Comparison of ENCODE assay signal across 9 cellular contexts in genomic region chr1:167442854-167443565, GRCh38.
DNase-seq lines count a peak whose midpoint lies in the region; ATAC-seq lines count a peak whose summit lies in the region.
"Had no signal": no experiment of that assay in that cellular context is flagged by ENCODE, and none has a peak within 500 bp of the region (broad histone marks: within the 10 kb centered on the region; RNA-seq: fewer than 3 reads in every experiment).

No MANE protein-coding gene starts in this region.

- no peaks in the 10 kb centered on the region for H3K9me3 ChIP-seq in T-helper 17 cell (ENCODE audit: control insufficient read depth, low read length, poor library complexity, severe bottlenecking)

- intact Hi-C loops in dendritic cell treated with granulocyte-macrophage colony-stimulating factor and Interleukin-4, amounts not matched to agents 40 ng/mL and 50 ng/mL, for 4 days (cut with micrococcal nuclease), result loop anchor here (1.0 to 5.0 kb wide), 4 partner anchors 42 to 376 kb away; no protein-coding TSS in a partner anchor

- H3K27me3 Mint-ChIP-seq in activated T-cell treated with anti-CD3 and anti-CD28 coated beads, Interleukin-2, amount 50 U/mL, for 24 hours, result no peaks in the 10 kb centered on the region
- H3K27me3 Mint-ChIP-seq in T-helper 17 cell, result no peaks in the 10 kb centered on the region
- peaks cover 26% of the 10 kb centered on the region for H3K27me3 Mint-ChIP-seq in dendritic cell treated with granulocyte-macrophage colony-stimulating factor and Interleukin-4, amounts not matched to agents 40 ng/mL and 50 ng/mL, for 4 days

- H3K9me3 Mint-ChIP-seq in activated T-cell treated with anti-CD3 and anti-CD28 coated beads, Interleukin-2, amount 50 U/mL, for 24 hours, result no peaks in the 10 kb centered on the region
- H3K9me3 Mint-ChIP-seq in dendritic cell treated with granulocyte-macrophage colony-stimulating factor and Interleukin-4, amounts not matched to agents 40 ng/mL and 50 ng/mL, for 4 days, result no peaks in the 10 kb centered on the region

- H3K27ac Mint-ChIP-seq in activated T-cell treated with anti-CD3 and anti-CD28 coated beads, Interleukin-2, amount 50 U/mL, for 24 hours, result peak overlapping the region; percentile 97
- H3K27ac Mint-ChIP-seq in T-helper 17 cell, result peak overlapping the region; percentile 91
- H3K27ac Mint-ChIP-seq in dendritic cell treated with granulocyte-macrophage colony-stimulating factor and Interleukin-4, amounts not matched to agents 40 ng/mL and 50 ng/mL, for 4 days, result peak overlapping the region; percentile 54

- peaks cover 90% of the 10 kb centered on the region for H3K4me1 Mint-ChIP-seq in activated T-cell treated with anti-CD3 and anti-CD28 coated beads, Interleukin-2, amount 50 U/mL, for 24 hours (ENCODE audit: low read depth)
- peaks cover 63% of the 10 kb centered on the region for H3K4me1 Mint-ChIP-seq in T-helper 17 cell
- H3K4me1 Mint-ChIP-seq in dendritic cell treated with granulocyte-macrophage colony-stimulating factor and Interleukin-4, amounts not matched to agents 40 ng/mL and 50 ng/mL, for 4 days (ENCODE audit: low read depth), result peaks cover 43% of the 10 kb centered on the region

- peak; percentile 29 for DNase-seq in activated T-cell treated with anti-CD3 and anti-CD28 coated beads, Interleukin-2, amount 50 U/mL, for 24 hours
- no peak for DNase-seq in activated T-cell treated with anti-CD3 and anti-CD28 coated beads for 4 hours
- DNase-seq in T-helper 17 cell, result no peak
- peak; percentile 20 for DNase-seq in stimulated activated CD8-positive, alpha-beta memory T cell treated with anti-CD3 and anti-CD28 coated beads, Interleukin-4, amount 100 ng/mL, for 48 hours
- DNase-seq in GM19238 (ENCODE audit: insufficient read length, low spot score), result no peak
- DNase-seq in stimulated activated naive CD4-positive, alpha-beta T cell treated with Interleukin-2 at 50 U/mL for 16 hours (lab: John Stamatoyannopoulos, UW), result no peak
- no peak for DNase-seq in dermis blood vessel endothelial cell

- peaks cover 88% of the 10 kb centered on the region for H3K36me3 Mint-ChIP-seq in activated T-cell treated with anti-CD3 and anti-CD28 coated beads, Interleukin-2, amount 50 U/mL, for 24 hours (ENCODE audit: low read depth)
- H3K36me3 Mint-ChIP-seq in T-helper 17 cell (ENCODE audit: low read depth), result peaks cover 6% of the 10 kb centered on the region
- no peaks in the 10 kb centered on the region for H3K36me3 Mint-ChIP-seq in dendritic cell treated with granulocyte-macrophage colony-stimulating factor and Interleukin-4, amounts not matched to agents 40 ng/mL and 50 ng/mL, for 4 days (ENCODE audit: low read depth)
- H3K36me3 Mint-ChIP-seq: brain had no signal

- no peak overlapping the region for H3K4me3 Mint-ChIP-seq in activated T-cell treated with anti-CD3 and anti-CD28 coated beads, Interleukin-2, amount 50 U/mL, for 24 hours
- H3K4me3 Mint-ChIP-seq in T-helper 17 cell, result peak overlapping the region; percentile 53
- no peak overlapping the region for H3K4me3 Mint-ChIP-seq in dendritic cell treated with granulocyte-macrophage colony-stimulating factor and Interleukin-4, amounts not matched to agents 40 ng/mL and 50 ng/mL, for 4 days
- H3K4me3 Mint-ChIP-seq: brain had no signal

- ATAC-seq in T-helper 17 cell, result no peak

Comparison
In these comparisons a context has a peak if more than half of its experiments do, and no peak if none do; other contexts are left out.
1. DNase-seq: peak in activated T-cell treated with anti-CD3 and anti-CD28 coated beads, Interleukin-2, amount 50 U/mL, for 24 hours (single experiment) and stimulated activated CD8-positive, alpha-beta memory T cell treated with anti-CD3 and anti-CD28 coated beads, Interleukin-4, amount 100 ng/mL, for 48 hours (single experiment); none in activated T-cell treated with anti-CD3 and anti-CD28 coated beads for 4 hours (single experiment), T-helper 17 cell (0 of 3), GM19238 (single experiment), stimulated activated naive CD4-positive, alpha-beta T cell treated with Interleukin-2 at 50 U/mL for 16 hours (single experiment) and dermis blood vessel endothelial cell (single experiment).
2. Peak in every context shown above with its lines, with median percentiles within 50 percentile points of each other: H3K27ac Mint-ChIP-seq.